Comparison of ENCODE assay signal across 16 cellular contexts in the genomic region with DNA sequence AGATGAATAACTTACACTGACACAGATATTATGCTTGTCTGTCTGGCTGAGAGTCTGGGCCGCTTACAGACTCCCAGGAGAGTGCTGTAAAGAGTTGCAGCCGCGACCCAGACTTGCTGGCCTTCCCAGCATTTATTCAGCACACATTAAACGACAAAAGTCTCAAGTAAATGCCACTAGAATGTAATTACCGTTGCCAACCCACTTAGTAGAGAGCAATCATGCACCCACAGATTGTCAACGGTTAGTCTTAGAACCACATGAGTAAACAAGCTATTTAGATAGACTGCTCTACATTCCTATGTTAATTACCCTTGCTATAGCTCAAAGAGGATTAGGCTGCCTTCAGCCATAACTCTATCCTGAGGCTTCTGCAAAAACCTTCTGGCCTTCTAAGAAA. TPM values are rescaled to one million over a fixed set of nuclear protein-coding genes. Genes with fewer than 3 reads are reported as not detected.
A peak's percentile ranks its signal among the peaks of the same experiment; 100 is the strongest.
DNase-seq lines count a peak whose midpoint lies in the region; ATAC-seq and TF ChIP-seq lines count a peak whose summit lies in the region.
"Had no signal": no experiment of that assay in that cellular context is flagged by ENCODE, and none has a peak within 500 bp of the region (broad histone marks: within the 10 kb centered on the region; RNA-seq: fewer than 3 reads in every experiment).

No MANE protein-coding gene starts in this region.

- POLR2A ChIA-PET in A673 (lab: Charles Lee; ENCODE audit: low non-redundant PET), result interaction anchor here (0.6 kb wide), 1 partner anchor 764 kb away, joined by 3 read pairs; no protein-coding TSS in a partner anchor

- H3K36me3 Mint-ChIP-seq in endodermal cell (ENCODE audit: low read depth) (peaks cover 84% of the 10 kb centered on the region), mesothelial cell of epicardium (peaks cover 55% of the 10 kb centered on the region)

- BruUV-seq in A673 (replicated peaks; lab: Mats Ljungman, UMichigan), result no TSS peak

- H3K27ac Mint-ChIP-seq in endodermal cell, result no peak overlapping the region
- no peak overlapping the region for H3K27ac Mint-ChIP-seq in mesothelial cell of epicardium
- H3K27ac Mint-ChIP-seq: B cell; CD4-positive, alpha-beta T cell; IgD-negative memory B cell had no signal

- no peaks in the 10 kb centered on the region for H3K36me3 ChIP-seq in A673 (ENCODE audit: insufficient read depth, low read length, poor library complexity, severe bottlenecking)
- H3K36me3 ChIP-seq in NT2/D1 (ENCODE audit: insufficient read depth, insufficient read length, low read length), result peaks cover 37% of the 10 kb centered on the region
- peaks cover 84% of the 10 kb centered on the region for H3K36me3 ChIP-seq in endodermal cell (ENCODE audit: control insufficient read depth, insufficient read depth, low read length)

- peaks cover 9% of the 10 kb centered on the region for H3K4me1 ChIP-seq in A673 (ENCODE audit: insufficient read depth, low read length, poor library complexity, severe bottlenecking)
- no peaks in the 10 kb centered on the region for H3K4me1 ChIP-seq in NT2/D1 (ENCODE audit: insufficient read depth, insufficient read length)
- no peaks in the 10 kb centered on the region for H3K4me1 ChIP-seq in endodermal cell (ENCODE audit: control insufficient read depth, insufficient read depth, low read length)

- 87 to 98% methylated on average over 6 of the region's 6 CpGs for WGBS in endodermal cell (ENCODE audit: insufficient coverage in 1 of 2, insufficient read length in 1 of 2), 2 experiments

- intact Hi-C loops in A673 (cut with micrococcal nuclease; ENCODE audit: unreplicated experiment), result no loop called here

- H3K4me3 Mint-ChIP-seq in endodermal cell (no peak overlapping the region), mesothelial cell of epicardium (no peak overlapping the region)
- H3K4me3 Mint-ChIP-seq: B cell; CD4-positive, alpha-beta T cell; IgD-negative memory B cell had no signal

- DNase-seq in A673 (ENCODE audit: low spot score), result peak; percentile 59
- DNase-seq in H4 (ENCODE audit: low spot score), result peak; percentile 6
- DNase-seq in NT2/D1 (ENCODE audit: low read depth, low spot score), result peak; percentile 22
- DNase-seq in endodermal cell, result peak; percentile 50
- DNase-seq in stimulated activated CD4-positive, alpha-beta T cell treated with anti-CD3 and anti-CD28 coated beads, Interleukin-1b, Interleukin-23, amount 100 ng/mL, for 48 hours, result no peak
- DNase-seq in mesothelial cell of epicardium (ENCODE audit: low spot score in 2 of 2, unreplicated experiment in 2 of 2), result no peak
- DNase-seq: C1 segment of cervical spinal cord; Calu3; CD4-positive, alpha-beta T cell; DMS 273 treated with DMSO at 0.1 percent for 48 hours had no signal

- no peaks in the 10 kb centered on the region for H3K27me3 Mint-ChIP-seq in endodermal cell (ENCODE audit: insufficient read depth)
- no peaks in the 10 kb centered on the region for H3K27me3 Mint-ChIP-seq in mesothelial cell of epicardium (ENCODE audit: low read depth)
- H3K27me3 Mint-ChIP-seq: B cell; CD4-positive, alpha-beta T cell; IgD-negative memory B cell had no signal

- H3K4me1 Mint-ChIP-seq in endodermal cell (no peaks in the 10 kb centered on the region), mesothelial cell of epicardium (peaks cover 7% of the 10 kb centered on the region)
- H3K4me1 Mint-ChIP-seq: B cell, IgD-negative memory B cell had no signal

- ATAC-seq in GM19395 (IDR thresholded peaks at IDR 0.05; ENCODE audit: unreplicated experiment), result no peak
- ATAC-seq in HG02763 (IDR thresholded peaks at IDR 0.05; ENCODE audit: unreplicated experiment), result no peak
- ATAC-seq: HCT116 had no signal

- H3K27ac ChIP-seq in A673 (ENCODE audit: low read depth, low read length, poor library complexity, severe bottlenecking) (no peak overlapping the region), endodermal cell (ENCODE audit: low read depth, low read length) (no peak overlapping the region)

- H3K27me3 ChIP-seq in A673 (replicated peaks; ENCODE audit: insufficient read depth, low read depth, low read length, poor library complexity) (no peaks in the 10 kb centered on the region), NT2/D1 (ENCODE audit: insufficient read depth, insufficient read length) (no peaks in the 10 kb centered on the region), endodermal cell (ENCODE audit: control insufficient read depth, insufficient read depth, low read length, poor library complexity, severe bottlenecking) (no peaks in the 10 kb centered on the region)

- CTCF ChIA-PET in A673 (lab: Charles Lee), result no interaction called here

- no peak for TF ChIP-seq CTCF in A673 (conservative IDR thresholded peaks at IDR 0.05; ENCODE audit: low read depth, low read length)
- no peak for TF ChIP-seq CTCF in endodermal cell (conservative IDR thresholded peaks at IDR 0.05)
- TF ChIP-seq CTCF in mesothelial cell of epicardium (IDR thresholded peaks at IDR 0.05; ENCODE audit: unreplicated experiment), result no peak

- H3K9me3 ChIP-seq in A673 (ENCODE audit: low read depth, low read length, poor library complexity, severe bottlenecking) (no peaks in the 10 kb centered on the region), NT2/D1 (ENCODE audit: insufficient read depth, low read length) (peaks cover 36% of the 10 kb centered on the region), endodermal cell (ENCODE audit: control insufficient read depth, low read length) (peaks cover 39% of the 10 kb centered on the region)

- H3K9me3 Mint-ChIP-seq in endodermal cell (peaks cover 42% of the 10 kb centered on the region), mesothelial cell of epicardium (peaks cover 28% of the 10 kb centered on the region)
- H3K9me3 Mint-ChIP-seq: CD4-positive, alpha-beta T cell had no signal

- H3K9ac ChIP-seq in NT2/D1 (ENCODE audit: insufficient read length, low read depth), result no peak overlapping the region
- H3K9ac ChIP-seq in endodermal cell (ENCODE audit: extremely low read depth, low read length, poor library complexity, severe bottlenecking), result no peak overlapping the region

- H3K4me3 ChIP-seq in A673 (ENCODE audit: low read depth, low read length, poor library complexity, severe bottlenecking) (no peak overlapping the region), NT2/D1 (ENCODE audit: insufficient read length, low read depth) (no peak overlapping the region), endodermal cell (ENCODE audit: low read length) (peak overlapping the region; percentile 27)

RNA-seq across cellular contexts. Expression of gene C2orf74, which starts 47.8 kb away (rescaled TPM):
- total RNA-seq in A673 (2021), result 6.0 and 7.1 TPM in 2 replicates
- total RNA-seq in H4 (2014; rRNA removed; shearing (Covaris generic)), result 15.0 and 19.3 TPM in 2 replicates
- total RNA-seq in endodermal cell, result 10 to 100 TPM; 10.2 to 15.7 TPM
- 17.5 TPM for polyA plus RNA-seq in endodermal cell (2013, experiment 1 of 2)
- 20.6 TPM for polyA plus RNA-seq in endodermal cell (2013, experiment 2 of 2)
- 6.0 to 6.6 TPM (median 6.0 TPM) in 3 replicates for total RNA-seq in mesothelial cell of epicardium
- total RNA-seq: HT-29 had no signal

RNA-seq across cellular contexts. Expression of gene SANBR, which starts 48.5 kb away (rescaled TPM):
- 12.1 and 15.5 TPM in 2 replicates for total RNA-seq in A673 (2021)
- 2.2 and 3.5 TPM in 2 replicates for total RNA-seq in H4 (2014; rRNA removed; shearing (Covaris generic))
- 10 to 100 TPM; 27.8 to 31.9 TPM for total RNA-seq in endodermal cell
- 26.8 TPM for polyA plus RNA-seq in endodermal cell (2013, experiment 1 of 2)
- 23.8 TPM for polyA plus RNA-seq in endodermal cell (2013, experiment 2 of 2)
- total RNA-seq in mesothelial cell of epicardium, result 13.2 to 14.4 TPM (median 14.0 TPM) in 3 replicates

Comparison
In these comparisons a context has a peak if more than half of its experiments do, and no peak if none do; other contexts are left out.
1. DNase-seq: peak in A673 (single experiment), H4 (single experiment), NT2/D1 (single experiment) and endodermal cell (single experiment); none in stimulated activated CD4-positive, alpha-beta T cell treated with anti-CD3 and anti-CD28 coated beads, Interleukin-1b, Interleukin-23, amount 100 ng/mL, for 48 hours (single experiment) and mesothelial cell of epicardium (0 of 2).